ENCODE assay signal across 1 cellular context in genomic region chr10:35882422-35883150, GRCh38.
TF ChIP-seq lines count a peak whose summit lies in the region.

No MANE protein-coding gene starts in this region.

TF ChIP-seq in K562, 482 proteins besides CTCF, POLR2A, EP300 and RAD21 (continued from another document):
- TF ChIP-seq FOXP4 (CRISPR knock-in tag; IDR thresholded peaks at IDR 0.05; ENCODE audit: borderline replicate concordance) = no peak
- no peak for TF ChIP-seq THRA (IDR thresholded peaks at IDR 0.05)
- TF ChIP-seq GABPB1 (CRISPR knock-in tag; IDR thresholded peaks at IDR 0.05) = no peak
- no peak for TF ChIP-seq MCM3 (IDR thresholded peaks at IDR 0.05)
- TF ChIP-seq HES1 (IDR thresholded peaks at IDR 0.05; ENCODE audit: low read depth) = no peak
- TF ChIP-seq MED1 (CRISPR knock-in tag; IDR thresholded peaks at IDR 0.05; ENCODE audit: borderline replicate concordance) = no peak
- no peak for TF ChIP-seq STAG1 (CRISPR knock-in tag; IDR thresholded peaks at IDR 0.05; ENCODE audit: borderline replicate concordance)
